Comparison of ENCODE assay signal across 9 cellular contexts in the genomic region with DNA sequence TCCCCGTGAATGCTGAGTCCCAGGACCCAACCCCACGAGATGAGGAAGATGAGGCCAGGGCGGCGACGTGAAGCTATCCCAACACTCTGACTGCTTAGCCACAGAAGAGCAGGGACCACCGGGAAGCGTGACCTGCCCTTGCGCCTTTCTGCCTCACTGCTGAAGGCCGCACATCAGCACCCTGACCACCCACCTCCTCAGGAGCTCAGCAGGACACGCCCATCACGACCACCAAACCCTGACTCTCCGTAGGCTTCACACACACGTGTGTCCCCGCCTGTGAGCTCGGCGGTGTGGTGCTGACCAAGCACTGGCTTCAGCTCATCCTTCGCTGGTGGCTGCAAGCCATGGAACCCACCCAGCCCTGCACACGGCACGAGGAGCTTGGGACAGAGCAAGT.
DNase-seq lines count a peak whose midpoint lies in the region; ATAC-seq, FAIRE-seq and TF ChIP-seq lines count a peak whose summit lies in the region.
"Had no signal": no experiment of that assay in that cellular context is flagged by ENCODE, and none has a peak within 500 bp of the region (broad histone marks: within the 10 kb centered on the region; RNA-seq: fewer than 3 reads in every experiment).

No MANE protein-coding gene starts in this region.

- H3K27ac Mint-ChIP-seq in activated CD8-positive, alpha-beta memory T cell treated with anti-CD3 and anti-CD28 coated beads, Interleukin-2, amount 10 ng/mL, durations not matched to agents 7 days and 5 days, result peak overlapping the region; percentile 99
- H3K27ac Mint-ChIP-seq in activated CD8-positive, alpha-beta T cell treated with anti-CD3 and anti-CD28 coated beads, Interleukin-2, amount 10 ng/mL, durations not matched to agents 7 days and 5 days, result peak overlapping the region; percentile 100
- peak overlapping the region in 1 of 2 donors; percentile 95 for H3K27ac Mint-ChIP-seq in stimulated activated naive CD8-positive, alpha-beta T cell treated with anti-CD3 and anti-CD28 coated beads, Interleukin-15, amount 100 ng/mL, for 72 hours

- CTCF ChIA-PET in activated CD8-positive, alpha-beta memory T cell treated with anti-CD3 and anti-CD28 coated beads, Interleukin-2, amount 10 ng/mL, durations not matched to agents 7 days and 5 days (lab: Charles Lee), result interaction anchor here (0.8 to 3.3 kb wide), 14 partner anchors 10 to 193 kb away, joined by 4 to 17 read pairs (median 8); partner anchors contain the start of gene SPG7
- CTCF ChIA-PET in activated CD8-positive, alpha-beta T cell treated with anti-CD3 and anti-CD28 coated beads, Interleukin-2, amount 10 ng/mL, durations not matched to agents 7 days and 5 days (lab: Charles Lee), result interaction anchor here (0.8 to 2.9 kb wide), 11 partner anchors 9 to 193 kb away, joined by 3 to 15 read pairs (median 4); partner anchors contain the start of gene SPG7

- no peaks in the 10 kb centered on the region for H3K9me3 Mint-ChIP-seq in activated CD8-positive, alpha-beta memory T cell treated with anti-CD3 and anti-CD28 coated beads, Interleukin-2, amount 10 ng/mL, durations not matched to agents 7 days and 5 days (ENCODE audit: low read depth)
- no peaks in the 10 kb centered on the region for H3K9me3 Mint-ChIP-seq in activated CD8-positive, alpha-beta T cell treated with anti-CD3 and anti-CD28 coated beads, Interleukin-2, amount 10 ng/mL, durations not matched to agents 7 days and 5 days (ENCODE audit: insufficient read depth)
- no peaks in the 10 kb centered on the region for H3K9me3 Mint-ChIP-seq in stimulated activated naive CD8-positive, alpha-beta T cell treated with anti-CD3 and anti-CD28 coated beads, Interleukin-15, amount 100 ng/mL, for 72 hours

- peak; percentile 1 for ATAC-seq in activated CD8-positive, alpha-beta memory T cell treated with anti-CD3 and anti-CD28 coated beads, Interleukin-2, amount 10 ng/mL, durations not matched to agents 7 days and 5 days
- ATAC-seq in activated CD8-positive, alpha-beta T cell treated with anti-CD3 and anti-CD28 coated beads, Interleukin-2, amount 10 ng/mL, durations not matched to agents 7 days and 5 days, result no peak
- ATAC-seq in left ventricle myocardium superior, result no peak
- ATAC-seq in stimulated activated naive CD8-positive, alpha-beta T cell treated with anti-CD3 and anti-CD28 coated beads, Interleukin-15, amount 100 ng/mL, for 72 hours, result no peak
- no peak for ATAC-seq in GM21619 (IDR thresholded peaks at IDR 0.05; ENCODE audit: unreplicated experiment)
- no peak for ATAC-seq in HG03469 (IDR thresholded peaks at IDR 0.05; ENCODE audit: unreplicated experiment)

- no peak for FAIRE-seq in H54 (lab: Jason Lieb, UNC)

- no peak for DNase-seq in activated CD8-positive, alpha-beta memory T cell treated with anti-CD3 and anti-CD28 coated beads, Interleukin-2, amount 10 ng/mL, durations not matched to agents 7 days and 5 days
- DNase-seq in activated CD8-positive, alpha-beta memory T cell treated with anti-CD3 and anti-CD28 coated beads, Interleukin-2, amount 50 U/mL, for 4 hours, result no peak
- DNase-seq in activated CD8-positive, alpha-beta T cell treated with anti-CD3 and anti-CD28 coated beads, Interleukin-2, amount 10 ng/mL, durations not matched to agents 7 days and 5 days, result no peak
- DNase-seq in left ventricle myocardium superior, result peak; percentile 40
- no peak for DNase-seq in stimulated activated naive CD8-positive, alpha-beta T cell treated with anti-CD3 and anti-CD28 coated beads, Interleukin-15, amount 100 ng/mL, for 72 hours
- DNase-seq in H54 (ENCODE audit: insufficient read length, low spot score), result no peak
- DNase-seq: testis had no signal

- H3K4me3 Mint-ChIP-seq in activated CD8-positive, alpha-beta memory T cell treated with anti-CD3 and anti-CD28 coated beads, Interleukin-2, amount 10 ng/mL, durations not matched to agents 7 days and 5 days, result peak overlapping the region; percentile 65
- peak overlapping the region; percentile 76 for H3K4me3 Mint-ChIP-seq in activated CD8-positive, alpha-beta T cell treated with anti-CD3 and anti-CD28 coated beads, Interleukin-2, amount 10 ng/mL, durations not matched to agents 7 days and 5 days
- peak overlapping the region; percentile 75 to 87 for H3K4me3 Mint-ChIP-seq in stimulated activated naive CD8-positive, alpha-beta T cell treated with anti-CD3 and anti-CD28 coated beads, Interleukin-15, amount 100 ng/mL, for 72 hours

- H3K27me3 Mint-ChIP-seq in activated CD8-positive, alpha-beta memory T cell treated with anti-CD3 and anti-CD28 coated beads, Interleukin-2, amount 10 ng/mL, durations not matched to agents 7 days and 5 days, result no peaks in the 10 kb centered on the region
- H3K27me3 Mint-ChIP-seq in activated CD8-positive, alpha-beta T cell treated with anti-CD3 and anti-CD28 coated beads, Interleukin-2, amount 10 ng/mL, durations not matched to agents 7 days and 5 days (ENCODE audit: low read depth), result no peaks in the 10 kb centered on the region
- no peaks in the 10 kb centered on the region for H3K27me3 Mint-ChIP-seq in stimulated activated naive CD8-positive, alpha-beta T cell treated with anti-CD3 and anti-CD28 coated beads, Interleukin-15, amount 100 ng/mL, for 72 hours

- TF ChIP-seq POLR2A in H54 (IDR thresholded peaks at IDR 0.05; ENCODE audit: low read depth, low read length), result no peak

- peaks cover 55% of the 10 kb centered on the region for H3K36me3 Mint-ChIP-seq in activated CD8-positive, alpha-beta memory T cell treated with anti-CD3 and anti-CD28 coated beads, Interleukin-2, amount 10 ng/mL, durations not matched to agents 7 days and 5 days
- H3K36me3 Mint-ChIP-seq in activated CD8-positive, alpha-beta T cell treated with anti-CD3 and anti-CD28 coated beads, Interleukin-2, amount 10 ng/mL, durations not matched to agents 7 days and 5 days (ENCODE audit: low read depth), result peaks cover 79% of the 10 kb centered on the region

- intact Hi-C loops in left ventricle myocardium superior (cut with micrococcal nuclease), result no loop called here

- POLR2A ChIA-PET in activated CD8-positive, alpha-beta T cell treated with anti-CD3 and anti-CD28 coated beads, Interleukin-2, amount 10 ng/mL, durations not matched to agents 7 days and 5 days (lab: Charles Lee), result interaction anchor here (0.6 to 1.8 kb wide), 9 partner anchors 15 to 334 kb away, joined by 3 to 9 read pairs (median 5); partner anchors contain the start of gene SPG7

- peaks cover 95% of the 10 kb centered on the region for H3K4me1 Mint-ChIP-seq in activated CD8-positive, alpha-beta memory T cell treated with anti-CD3 and anti-CD28 coated beads, Interleukin-2, amount 10 ng/mL, durations not matched to agents 7 days and 5 days
- H3K4me1 Mint-ChIP-seq in activated CD8-positive, alpha-beta T cell treated with anti-CD3 and anti-CD28 coated beads, Interleukin-2, amount 10 ng/mL, durations not matched to agents 7 days and 5 days (ENCODE audit: low read depth), result peaks cover 97% of the 10 kb centered on the region
- H3K4me1 Mint-ChIP-seq in stimulated activated naive CD8-positive, alpha-beta T cell treated with anti-CD3 and anti-CD28 coated beads, Interleukin-15, amount 100 ng/mL, for 72 hours, result peaks cover 83% of the 10 kb centered on the region
